ENCODE assay signal across 33 cellular contexts in genomic region chr6:46504242-46504641, GRCh38. TPM values are rescaled to one million over a fixed set of nuclear protein-coding genes. Genes with fewer than 3 reads are reported as not detected.
"Had no signal": no experiment of that assay in that cellular context is flagged by ENCODE, and none has a peak within 500 bp of the region (broad histone marks: within the 10 kb centered on the region; RNA-seq: fewer than 3 reads in every experiment).

No MANE protein-coding gene starts in this region.

- H3K27me3 ChIP-seq: gastroesophageal sphincter, sigmoid colon, suprapubic skin had no signal

- DNase-seq: activated CD4-positive, alpha-beta T cell treated with anti-CD3 and anti-CD28 coated beads, Interleukin-2, amount 10 ng/mL, durations not matched to agents 7 days and 5 days; activated CD4-positive, CD25-positive, alpha-beta regulatory T cell treated with anti-CD3 and anti-CD28 coated beads, Interleukin-2, amount 50 U/mL, for 72 hours; activated CD8-positive, alpha-beta T cell treated with anti-CD3 and anti-CD28 coated beads for 36 hours; activated gamma-delta T cell treated with Interleukin-2 at 50 U/mL for 16 hours; activated naive CD4-positive, alpha-beta T cell treated with anti-CD3 and anti-CD28 coated beads, Interleukin-2, amount 50 U/mL, for 16 hours; activated T-cell treated with anti-CD3 and anti-CD28 coated beads, Interleukin-2, amount 50 U/mL, for 4 hours; amniotic stem cell; central memory CD4-positive, alpha-beta T cell; dermis blood vessel endothelial cell; effector CD4-positive, alpha-beta T cell; hypothalamus; immature natural killer cell; kidney; mesendoderm; nephron progenitor cell; sigmoid colon; small intestine; stimulated activated CD4-positive, alpha-beta T cell treated with anti-CD3 and anti-CD28 coated beads, Interleukin-4, amount 100 ng/mL, for 4 hours; stimulated activated CD8-positive, alpha-beta memory T cell treated with anti-CD3 and anti-CD28 coated beads, Interleukin-4, amount 100 ng/mL, for 48 hours; stimulated activated naive CD8-positive, alpha-beta T cell treated with anti-CD3 and anti-CD28 coated beads, Interleukin-15, amount 100 ng/mL, for 72 hours; T-helper 17 cell; T1000; trophoblast cell; WERI-Rb-1 had no signal

- H3K9me3 Mint-ChIP-seq: activated CD4-positive, alpha-beta T cell treated with anti-CD3 and anti-CD28 coated beads, Interleukin-2, amount 10 ng/mL, durations not matched to agents 7 days and 5 days; activated CD8-positive, alpha-beta T cell treated with anti-CD3 and anti-CD28 coated beads for 36 hours; activated T-cell treated with anti-CD3 and anti-CD28 coated beads, Interleukin-2, amount 50 U/mL, for 4 hours; activated T-helper 17 cell treated with anti-CD3 and anti-CD28 coated beads, Interleukin-2, amount 50 U/mL, for 72 hours; nephron progenitor cell; stimulated activated memory B cell treated with anti-CD40 and anti-IgM and Interleukin-4, amounts not matched to agents 10 μg/mL and 1 μg/mL and 100 μg/mL, for 72 hours; stimulated activated naive CD8-positive, alpha-beta T cell treated with anti-CD3 and anti-CD28 coated beads, Interleukin-15, amount 100 ng/mL, for 72 hours had no signal

- H3K9me3 ChIP-seq: gastroesophageal sphincter, neutrophil, sigmoid colon, suprapubic skin had no signal

- H3K4me3 Mint-ChIP-seq: activated CD4-positive, alpha-beta T cell treated with anti-CD3 and anti-CD28 coated beads, Interleukin-2, amount 10 ng/mL, durations not matched to agents 7 days and 5 days; activated CD8-positive, alpha-beta T cell treated with anti-CD3 and anti-CD28 coated beads for 36 hours; activated T-cell treated with anti-CD3 and anti-CD28 coated beads, Interleukin-2, amount 50 U/mL, for 4 hours; activated T-helper 17 cell treated with anti-CD3 and anti-CD28 coated beads, Interleukin-2, amount 50 U/mL, for 72 hours; immature natural killer cell; nephron progenitor cell; stimulated activated memory B cell treated with anti-CD40 and anti-IgM and Interleukin-4, amounts not matched to agents 10 μg/mL and 1 μg/mL and 100 μg/mL, for 72 hours; stimulated activated naive CD8-positive, alpha-beta T cell treated with anti-CD3 and anti-CD28 coated beads, Interleukin-15, amount 100 ng/mL, for 72 hours; T-helper 17 cell had no signal

- H3K27me3 Mint-ChIP-seq: stimulated activated memory B cell treated with anti-CD40 and anti-IgM and Interleukin-4, amounts not matched to agents 10 μg/mL and 1 μg/mL and 100 μg/mL, for 72 hours had no signal

- H3K27ac ChIP-seq: epithelial cell of prostate, neutrophil, suprapubic skin, WERI-Rb-1 had no signal

- H3K4me3 ChIP-seq: gastroesophageal sphincter, lung, sigmoid colon, suprapubic skin had no signal

- H3K4me1 Mint-ChIP-seq: activated CD4-positive, alpha-beta T cell treated with anti-CD3 and anti-CD28 coated beads, Interleukin-2, amount 10 ng/mL, durations not matched to agents 7 days and 5 days; activated T-helper 17 cell treated with anti-CD3 and anti-CD28 coated beads, Interleukin-2, amount 50 U/mL, for 72 hours; immature natural killer cell; nephron progenitor cell; stimulated activated naive CD8-positive, alpha-beta T cell treated with anti-CD3 and anti-CD28 coated beads, Interleukin-15, amount 100 ng/mL, for 72 hours; T-helper 17 cell had no signal

- H3K27ac Mint-ChIP-seq: activated CD4-positive, alpha-beta T cell treated with anti-CD3 and anti-CD28 coated beads, Interleukin-2, amount 10 ng/mL, durations not matched to agents 7 days and 5 days; activated CD8-positive, alpha-beta T cell treated with anti-CD3 and anti-CD28 coated beads for 36 hours; activated T-helper 17 cell treated with anti-CD3 and anti-CD28 coated beads, Interleukin-2, amount 50 U/mL, for 72 hours; immature natural killer cell; nephron progenitor cell; stimulated activated memory B cell treated with anti-CD40 and anti-IgM and Interleukin-4, amounts not matched to agents 10 μg/mL and 1 μg/mL and 100 μg/mL, for 72 hours; stimulated activated naive CD8-positive, alpha-beta T cell treated with anti-CD3 and anti-CD28 coated beads, Interleukin-15, amount 100 ng/mL, for 72 hours; T-helper 17 cell had no signal

- H3K36me3 ChIP-seq: gastroesophageal sphincter, neutrophil, sigmoid colon, suprapubic skin, WERI-Rb-1 had no signal

- ATAC-seq: activated CD8-positive, alpha-beta T cell treated with anti-CD3 and anti-CD28 coated beads for 36 hours; activated T-cell treated with anti-CD3 and anti-CD28 coated beads, Interleukin-2, amount 50 U/mL, for 4 hours; activated T-helper 17 cell treated with anti-CD3 and anti-CD28 coated beads, Interleukin-2, amount 50 U/mL, for 72 hours; gastroesophageal sphincter; left lobe of liver; SK-N-SH treated with all-trans-retinoic acid at 6 μM for 48 hours; stimulated activated memory B cell treated with anti-CD40 and anti-IgM and Interleukin-4, amounts not matched to agents 10 μg/mL and 1 μg/mL and 100 μg/mL, for 72 hours; stimulated activated naive CD8-positive, alpha-beta T cell treated with anti-CD3 and anti-CD28 coated beads, Interleukin-15, amount 100 ng/mL, for 72 hours; T-helper 17 cell had no signal

- H3K36me3 Mint-ChIP-seq: immature natural killer cell; stimulated activated memory B cell treated with anti-CD40 and anti-IgM and Interleukin-4, amounts not matched to agents 10 μg/mL and 1 μg/mL and 100 μg/mL, for 72 hours had no signal

RNA-seq across cellular contexts. Expression of gene RCAN2, which starts 13.0 kb away (rescaled TPM):
- total RNA-seq: activated CD8-positive, alpha-beta T cell treated with anti-CD3 and anti-CD28 coated beads for 36 hours; T-helper 17 cell had no signal
- polyA plus RNA-seq: immature natural killer cell had no signal
